ENCODE assay signal across 23 cellular contexts in the genomic region with DNA sequence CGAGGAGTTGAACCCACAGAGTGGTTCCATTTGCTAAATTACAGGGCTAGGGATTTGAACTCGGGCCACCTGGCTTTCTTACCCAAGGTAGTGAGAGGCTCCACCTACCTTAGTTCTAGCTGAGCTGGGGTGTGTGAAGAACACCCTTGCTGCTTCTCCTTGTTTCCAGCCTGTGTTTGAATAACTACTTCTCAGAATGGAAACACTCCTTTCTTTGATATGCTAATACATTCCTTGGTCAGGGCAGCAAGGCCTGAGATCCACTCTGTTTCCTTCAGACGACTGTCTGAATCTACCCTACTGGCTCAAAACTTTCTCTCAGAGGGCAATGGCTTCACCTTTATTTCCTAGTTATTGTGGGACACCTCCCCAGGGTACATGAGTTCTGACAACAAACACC. TPM values are rescaled to one million over a fixed set of nuclear protein-coding genes. Genes with fewer than 3 reads are reported as not detected.
DNase-seq lines count a peak whose midpoint lies in the region; TF ChIP-seq lines count a peak whose summit lies in the region.
"Had no signal": no experiment of that assay in that cellular context is flagged by ENCODE, and none has a peak within 500 bp of the region (broad histone marks: within the 10 kb centered on the region; RNA-seq: fewer than 3 reads in every experiment).

No MANE protein-coding gene starts in this region.

- H3K27ac ChIP-seq in HUES48 (ENCODE audit: low read depth, low read length) (peak overlapping the region; percentile 93), smooth muscle cell (ENCODE audit: low read depth) (no peak overlapping the region)
- H3K27ac ChIP-seq: coronary artery, left lung, sigmoid colon had no signal

- H3K9me3 Mint-ChIP-seq in chondrocyte (ENCODE audit: low read depth) = no peaks in the 10 kb centered on the region
- H3K9me3 Mint-ChIP-seq: HFFc6; nephron progenitor cell; stimulated activated naive CD8-positive, alpha-beta T cell treated with anti-CD3 and anti-CD28 coated beads, Interleukin-15, Interleukin-2, amounts not matched to agents 100 ng/mL and 50 ng/mL, for 24 hours had no signal

- H3K36me3 Mint-ChIP-seq in chondrocyte (ENCODE audit: low read depth) = peaks cover 4% of the 10 kb centered on the region
- H3K36me3 Mint-ChIP-seq: CD14-positive monocyte had no signal

- peak overlapping the region; percentile 8; the same call in 1 of the 2 replicates for H3K4me3 ChIP-seq in HUES48 (ENCODE audit: low read depth, low read length)
- no peak overlapping the region for H3K4me3 ChIP-seq in smooth muscle cell
- H3K4me3 ChIP-seq: coronary artery, left lung, sigmoid colon had no signal

- peaks cover 13% of the 10 kb centered on the region for H3K4me1 Mint-ChIP-seq in chondrocyte (ENCODE audit: low read depth)

- peak overlapping the region; percentile 14 for H2AFZ ChIP-seq in smooth muscle cell (ENCODE audit: low read depth)

- peaks cover 8% of the 10 kb centered on the region for H3K79me2 ChIP-seq in smooth muscle cell (ENCODE audit: low read depth)

- H3K4me3 Mint-ChIP-seq in chondrocyte (ENCODE audit: unreplicated experiment) = no peak overlapping the region
- H3K4me3 Mint-ChIP-seq: CD14-positive monocyte; HFFc6; nephron progenitor cell; stimulated activated naive CD8-positive, alpha-beta T cell treated with anti-CD3 and anti-CD28 coated beads, Interleukin-15, Interleukin-2, amounts not matched to agents 100 ng/mL and 50 ng/mL, for 24 hours; T-helper 17 cell had no signal

- no peak for TF ChIP-seq CTCF in chondrocyte (IDR thresholded peaks at IDR 0.05)
- TF ChIP-seq CTCF in smooth muscle cell (IDR thresholded peaks at IDR 0.05; ENCODE audit: borderline replicate concordance, insufficient read depth, poor library complexity, severe bottlenecking) = no peak

- peak overlapping the region; percentile 22; the same call in 1 of the 2 replicates for H3K9ac ChIP-seq in HUES48 (ENCODE audit: low read depth, low read length)
- no peak overlapping the region for H3K9ac ChIP-seq in smooth muscle cell (ENCODE audit: low read depth)
- H3K9ac ChIP-seq: SK-N-SH had no signal

- no peaks in the 10 kb centered on the region for H3K27me3 Mint-ChIP-seq in chondrocyte (ENCODE audit: low read depth)
- H3K27me3 Mint-ChIP-seq: stimulated activated naive CD8-positive, alpha-beta T cell treated with anti-CD3 and anti-CD28 coated beads, Interleukin-15, Interleukin-2, amounts not matched to agents 100 ng/mL and 50 ng/mL, for 24 hours had no signal

- peaks cover 25% of the 10 kb centered on the region for H3K4me1 ChIP-seq in HUES48 (ENCODE audit: control insufficient read depth, insufficient read depth, low read length)
- H3K4me1 ChIP-seq in smooth muscle cell (ENCODE audit: low read depth) = no peaks in the 10 kb centered on the region

- peak overlapping the region; percentile 56 for H3K27ac Mint-ChIP-seq in chondrocyte (ENCODE audit: unreplicated experiment)
- H3K27ac Mint-ChIP-seq: HFFc6; nephron progenitor cell; stimulated activated naive CD8-positive, alpha-beta T cell treated with anti-CD3 and anti-CD28 coated beads, Interleukin-15, Interleukin-2, amounts not matched to agents 100 ng/mL and 50 ng/mL, for 24 hours; T-helper 17 cell had no signal

- no peaks in the 10 kb centered on the region for H3K9me3 ChIP-seq in HUES48 (ENCODE audit: control insufficient read depth, insufficient read depth, low read length)
- no peaks in the 10 kb centered on the region for H3K9me3 ChIP-seq in smooth muscle cell (replicated peaks; ENCODE audit: low read depth)
- H3K9me3 ChIP-seq: left lung, sigmoid colon, SK-N-SH had no signal

- peaks cover 4% of the 10 kb centered on the region for H4K20me1 ChIP-seq in smooth muscle cell (ENCODE audit: low read depth)

- H3F3A ChIP-seq in smooth muscle cell (ENCODE audit: low read depth) = no peaks in the 10 kb centered on the region

- H3K36me3 ChIP-seq in HUES48 (ENCODE audit: control insufficient read depth, insufficient read depth, low read length) (no peaks in the 10 kb centered on the region), smooth muscle cell (ENCODE audit: low read depth) (no peaks in the 10 kb centered on the region)
- H3K36me3 ChIP-seq: left lung, sigmoid colon had no signal

- H3K4me2 ChIP-seq in smooth muscle cell = no peak overlapping the region
- H3K4me2 ChIP-seq: SK-N-SH had no signal

- WGBS in smooth muscle cell (ENCODE audit: low lambda C conversion rate) = 42% methylated on average over 3 of the region's 3 CpGs

- H3K27me3 ChIP-seq in HUES48 (ENCODE audit: control insufficient read depth, insufficient read depth, low read length) (no peaks in the 10 kb centered on the region), smooth muscle cell (ENCODE audit: low read depth) (no peaks in the 10 kb centered on the region)
- H3K27me3 ChIP-seq: left lung, sigmoid colon had no signal

- no peak for DNase-seq in chondrocyte (ENCODE audit: low spot score)
- DNase-seq in iPS-NIHi7 (ENCODE audit: extremely low spot score) = peak; percentile 47
- DNase-seq in smooth muscle cell (lab: John Stamatoyannopoulos, UW; ENCODE audit: unreplicated experiment) = no peak
- DNase-seq in foreskin melanocyte = no peak
- DNase-seq in NCI-H1092 treated with DMSO at 0.1 percent for 48 hours (lab: John Stamatoyannopoulos, UW) = no peak
- no peak for DNase-seq in anterior cingulate cortex (lab: John Stamatoyannopoulos, UW)
- DNase-seq: activated CD4-positive, alpha-beta T cell treated with anti-CD3 and anti-CD28 coated beads for 4 hours; activated naive CD4-positive, alpha-beta T cell treated with Interleukin-2 at 50 U/mL for 16 hours; activated T-cell treated with anti-CD3 and anti-CD28 coated beads, Interleukin-2, amount 50 U/mL, for 48 hours; HFFc6; KBM-7; left lung; NCI-H146; NCI-H526 treated with DMSO at 0.1 percent for 48 hours; nephron progenitor cell; RPMI8226; sigmoid colon; SK-N-SH; T-helper 17 cell had no signal

RNA-seq across cellular contexts. Expression of a gene that starts 4.2 kb away (rescaled TPM):
- total RNA-seq in chondrocyte = 134 to 143 TPM (median 135 TPM) in 3 replicates
- total RNA-seq in smooth muscle cell = 389 and 400 TPM in 2 replicates
- 335 and 340 TPM in 2 replicates for polyA plus RNA-seq in smooth muscle cell

RNA-seq across cellular contexts. Expression of a gene that starts 27.7 kb away (rescaled TPM):
- 10.7 to 21.5 TPM (median 19.0 TPM) in 3 replicates for total RNA-seq in chondrocyte
- 5.8 and 9.3 TPM in 2 replicates for total RNA-seq in smooth muscle cell
- 8.1 and 9.3 TPM in 2 replicates for polyA plus RNA-seq in smooth muscle cell
